ENCODE assay signal across 10 cellular contexts in the genomic region with DNA sequence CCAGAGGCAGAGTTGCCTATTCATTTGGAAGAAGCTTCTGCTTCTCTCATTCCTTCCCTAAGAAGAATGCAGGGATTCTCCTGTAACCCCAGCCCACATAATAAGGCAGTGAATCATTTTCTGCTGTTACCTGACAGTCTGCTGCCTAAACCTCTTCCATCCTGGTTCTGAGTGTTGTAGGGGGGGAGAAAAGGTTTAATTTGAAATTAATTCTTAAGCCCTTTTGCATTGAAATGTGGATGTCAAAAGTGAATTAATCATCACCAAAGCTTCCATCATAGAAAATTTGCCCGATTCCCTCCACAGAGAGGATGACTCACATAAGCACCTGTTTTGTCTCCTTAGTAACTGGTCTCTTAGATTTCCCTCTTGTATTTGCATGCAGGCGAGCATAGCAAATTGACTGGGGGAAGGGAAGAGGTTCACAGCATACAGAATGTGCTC.
DNase-seq lines count a peak whose midpoint lies in the region; ATAC-seq lines count a peak whose summit lies in the region.
"Had no signal": no experiment of that assay in that cellular context is flagged by ENCODE, and none has a peak within 500 bp of the region (broad histone marks: within the 10 kb centered on the region; RNA-seq: fewer than 3 reads in every experiment).

No MANE protein-coding gene starts in this region.

- H3K27me3 ChIP-seq in CD8-positive, alpha-beta memory T cell (ENCODE audit: insufficient read depth, low read length, poor library complexity, severe bottlenecking), result no peaks in the 10 kb centered on the region
- H3K27me3 ChIP-seq: ovary had no signal

- H3K27me3 Mint-ChIP-seq in CD8-positive, alpha-beta memory T cell, result peaks cover 0 to 6% of the 10 kb centered on the region in 2 donors

- peaks cover 4% of the 10 kb centered on the region for H3K9me3 ChIP-seq in CD8-positive, alpha-beta memory T cell (ENCODE audit: low read length)
- H3K9me3 ChIP-seq: ovary had no signal

- no peak for DNase-seq in CD8-positive, alpha-beta memory T cell
- peak; percentile 68 for DNase-seq in NCI-H748 treated with DMSO at 0.1 percent for 48 hours (lab: John Stamatoyannopoulos, UW)
- DNase-seq in iPS DF 4.7 (ENCODE audit: extremely low read depth, low spot score), result peak; percentile 25
- DNase-seq in AG20443 (ENCODE audit: low spot score), result no peak
- no peak for DNase-seq in activated CD4-positive, alpha-beta T cell treated with anti-CD3 and anti-CD28 coated beads for 1 hour
- DNase-seq: NK-92 treated with Interleukin-12 subunit alpha and Interleukin-12 subunit beta, amount 100 ng/mL, for 24 hours; ovary had no signal

- H3K4me1 ChIP-seq in CD8-positive, alpha-beta memory T cell (ENCODE audit: insufficient read depth, low read length), result peaks cover 11% of the 10 kb centered on the region

- H3K4me3 Mint-ChIP-seq in CD8-positive, alpha-beta memory T cell, result peak overlapping the region in 4 of 7 donors; percentile 0 to 27 (median 14)

- peaks cover 0 to 18% (median 3%) of the 10 kb centered on the region in 3 donors for H3K36me3 Mint-ChIP-seq in CD8-positive, alpha-beta memory T cell

- ATAC-seq in HG02885 (IDR thresholded peaks at IDR 0.05; ENCODE audit: poor library complexity, unreplicated experiment), result peak; percentile 46
- ATAC-seq in GM18861 (IDR thresholded peaks at IDR 0.05; ENCODE audit: unreplicated experiment), result no peak
- no peak for ATAC-seq in GM19035 (IDR thresholded peaks at IDR 0.05; ENCODE audit: unreplicated experiment)

- CTCF ChIA-PET in CD8-positive, alpha-beta memory T cell (lab: Charles Lee), result no interaction called here

- no peak overlapping the region for H3K4me3 ChIP-seq in CD8-positive, alpha-beta memory T cell (ENCODE audit: low read length)
- H3K4me3 ChIP-seq: ovary had no signal

- no peaks in the 10 kb centered on the region for H3K36me3 ChIP-seq in CD8-positive, alpha-beta memory T cell (ENCODE audit: insufficient read depth, low read length)
- H3K36me3 ChIP-seq: ovary had no signal

- peaks cover 5 to 12% (median 12%) of the 10 kb centered on the region in 5 donors for H3K9me3 Mint-ChIP-seq in CD8-positive, alpha-beta memory T cell

- H3K4me1 Mint-ChIP-seq in CD8-positive, alpha-beta memory T cell, result peaks cover 19 to 30% (median 24%) of the 10 kb centered on the region in 3 donors

- H3K27ac Mint-ChIP-seq in CD8-positive, alpha-beta memory T cell, result peak overlapping the region in 3 of 8 donors; percentile 12 to 78 (median 14)

- H3K27ac ChIP-seq in CD8-positive, alpha-beta memory T cell (ENCODE audit: low read depth, low read length), result no peak overlapping the region
- H3K27ac ChIP-seq: ovary had no signal

- POLR2A ChIA-PET in CD8-positive, alpha-beta memory T cell (lab: Charles Lee), result no interaction called here

Comparison
In these comparisons a context has a peak if more than half of its experiments do, and no peak if none do; other contexts are left out.
1. DNase-seq: peak in NCI-H748 treated with DMSO at 0.1 percent for 48 hours (single experiment) and iPS DF 4.7 (single experiment); none in CD8-positive, alpha-beta memory T cell (0 of 5), AG20443 (single experiment) and activated CD4-positive, alpha-beta T cell treated with anti-CD3 and anti-CD28 coated beads for 1 hour (single experiment).